8 cellular contexts compared by ENCODE assay signal in genomic region chr6:139540276-139540675, GRCh38.
DNase-seq lines count a peak whose midpoint lies in the region; ATAC-seq and TF ChIP-seq lines count a peak whose summit lies in the region.

No MANE protein-coding gene starts in this region.

- H3K27ac Mint-ChIP-seq in activated naive CD8-positive, alpha-beta T cell treated with anti-CD3 and anti-CD28 coated beads, Interleukin-2, amount 50 U/mL, for 24 hours = peak overlapping the region; percentile 61
- H3K27ac Mint-ChIP-seq in natural killer cell = peak overlapping the region; percentile 2 to 69

- no peaks in the 10 kb centered on the region for H3K9me2 ChIP-seq in PC-3 (replicated peaks; ENCODE audit: low read length)

- H3K36me3 Mint-ChIP-seq in activated naive CD8-positive, alpha-beta T cell treated with anti-CD3 and anti-CD28 coated beads, Interleukin-2, amount 50 U/mL, for 24 hours (ENCODE audit: low read depth) = no peaks in the 10 kb centered on the region
- no peaks in the 10 kb centered on the region for H3K36me3 Mint-ChIP-seq in natural killer cell

- no peaks in the 10 kb centered on the region for H3K27me3 ChIP-seq in PC-3 (ENCODE audit: low read length)

- peak overlapping the region; percentile 38; the same call in 1 of the 2 replicates for H2AFZ ChIP-seq in PC-3 (ENCODE audit: low read length)

- peak overlapping the region; percentile 68 for H3K27ac ChIP-seq in PC-3 (ENCODE audit: low read length)

- no peaks in the 10 kb centered on the region for H3K9me3 ChIP-seq in PC-3 (ENCODE audit: low read length)

- no peaks in the 10 kb centered on the region for H3K9me3 Mint-ChIP-seq in activated naive CD8-positive, alpha-beta T cell treated with anti-CD3 and anti-CD28 coated beads, Interleukin-2, amount 50 U/mL, for 24 hours
- no peaks in the 10 kb centered on the region for H3K9me3 Mint-ChIP-seq in natural killer cell

- no peak overlapping the region for H3K9ac ChIP-seq in PC-3 (ENCODE audit: low read length)

- no peak overlapping the region for H3K4me3 ChIP-seq in PC-3 (ENCODE audit: low read length)

- intact Hi-C loops in PC-3 (cut with micrococcal nuclease) (no loop called here), natural killer cell (cut with micrococcal nuclease) (no loop called here)

- no peak overlapping the region for H3K4me3 Mint-ChIP-seq in activated naive CD8-positive, alpha-beta T cell treated with anti-CD3 and anti-CD28 coated beads, Interleukin-2, amount 50 U/mL, for 24 hours
- H3K4me3 Mint-ChIP-seq in natural killer cell = no peak overlapping the region

- no peaks in the 10 kb centered on the region for H3K27me3 Mint-ChIP-seq in activated naive CD8-positive, alpha-beta T cell treated with anti-CD3 and anti-CD28 coated beads, Interleukin-2, amount 50 U/mL, for 24 hours
- H3K27me3 Mint-ChIP-seq in natural killer cell (ENCODE audit: low read depth in 2 of 2) = no peaks in the 10 kb centered on the region

- H3F3A ChIP-seq in PC-3 (ENCODE audit: low read length, unreplicated experiment) = no peaks in the 10 kb centered on the region

- TF ChIP-seq CTCF in PC-3 (conservative IDR thresholded peaks at IDR 0.05; ENCODE audit: low read depth, low read length) (no peak), natural killer cell (IDR thresholded peaks at IDR 0.05) (no peak)

- POLR2A ChIA-PET in PC-3 (lab: Charles Lee; ENCODE audit: unreplicated experiment) = no interaction called here

- H3K36me3 ChIP-seq in PC-3 (ENCODE audit: low read depth, low read length) = no peaks in the 10 kb centered on the region

- CTCF ChIA-PET in PC-3 (lab: Charles Lee) = no interaction called here

- peaks cover 13% of the 10 kb centered on the region for H3K4me1 ChIP-seq in PC-3 (ENCODE audit: insufficient read depth, low read length)

- no peaks in the 10 kb centered on the region for H4K20me1 ChIP-seq in PC-3 (ENCODE audit: low read length)

- peaks cover 16% of the 10 kb centered on the region for H3K4me1 Mint-ChIP-seq in activated naive CD8-positive, alpha-beta T cell treated with anti-CD3 and anti-CD28 coated beads, Interleukin-2, amount 50 U/mL, for 24 hours
- H3K4me1 Mint-ChIP-seq in natural killer cell = peaks cover 16 to 23% of the 10 kb centered on the region in 2 donors

- peak overlapping the region; percentile 53 for H3K4me2 ChIP-seq in PC-3 (ENCODE audit: low read length)

- H3K79me2 ChIP-seq in PC-3 (ENCODE audit: low read length) = no peaks in the 10 kb centered on the region

- no TSS peak for BruUV-seq in PC-3 (replicated peaks; lab: Mats Ljungman, UMichigan)

- DNase-seq in activated gamma-delta T cell treated with Interleukin-2 at 50 U/mL for 16 hours (peak; percentile 60), activated gamma-delta T cell (lab: John Stamatoyannopoulos, UW) (no peak), PC-3 (peak; percentile 52), natural killer cell (no peak), mucosa of gallbladder (ENCODE audit: low spot score) (no peak), KG1 (lab: John Stamatoyannopoulos, UW) (no peak), NCI-H774 (lab: John Stamatoyannopoulos, UW) (no peak)
- DNase-seq in activated naive CD8-positive, alpha-beta T cell treated with anti-CD3 and anti-CD28 coated beads, Interleukin-2, amount 50 U/mL, for 24 hours = peak; percentile 33

- ATAC-seq in PC-3 (no peak), natural killer cell (peak; percentile 65 to 79 (median 68))
- ATAC-seq in activated naive CD8-positive, alpha-beta T cell treated with anti-CD3 and anti-CD28 coated beads, Interleukin-2, amount 50 U/mL, for 24 hours = peak; percentile 84

Comparison
In these comparisons a context has a peak if more than half of its experiments do, and no peak if none do; other contexts are left out.
1. DNase-seq: peak in activated gamma-delta T cell treated with Interleukin-2 at 50 U/mL for 16 hours (single experiment), PC-3 (single experiment) and activated naive CD8-positive, alpha-beta T cell treated with anti-CD3 and anti-CD28 coated beads, Interleukin-2, amount 50 U/mL, for 24 hours (single experiment); none in activated gamma-delta T cell (single experiment), natural killer cell (single experiment), mucosa of gallbladder (single experiment), KG1 (single experiment) and NCI-H774 (single experiment).